27 cellular contexts compared by ENCODE assay signal in the genomic region with DNA sequence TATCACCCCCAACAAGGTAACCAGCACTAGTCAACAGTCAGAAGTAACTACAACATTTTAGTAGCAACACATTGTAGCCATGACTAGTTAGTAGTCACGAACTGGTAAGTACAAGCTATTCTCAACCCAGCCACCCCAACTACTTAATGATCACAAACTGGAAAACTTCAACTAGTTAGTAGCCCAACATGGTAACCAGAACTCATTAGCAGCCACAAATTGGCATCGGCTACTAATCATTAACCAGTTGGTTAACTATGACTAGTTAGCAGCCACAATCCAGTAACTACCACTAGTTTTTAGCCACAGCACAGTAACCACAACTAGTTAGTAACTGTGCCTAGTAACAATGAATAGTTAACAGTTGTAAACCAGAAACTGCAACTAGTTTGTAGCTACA.
"Had no signal": no experiment of that assay in that cellular context is flagged by ENCODE, and none has a peak within 500 bp of the region (broad histone marks: within the 10 kb centered on the region; RNA-seq: fewer than 3 reads in every experiment).

No MANE protein-coding gene starts in this region.

- ATAC-seq: effector memory CD8-positive, alpha-beta T cell; esophagus mucosa; foreskin keratinocyte; gastrocnemius medialis; gastroesophageal sphincter; heart left ventricle; heart right ventricle had no signal

- H3K4me1 Mint-ChIP-seq: endodermal cell had no signal

- FAIRE-seq: endometrium, endothelial cell of umbilical vein had no signal

- DNase-seq: colonic mucosa; cortex of kidney; dermis blood vessel endothelial cell; dorsolateral prefrontal cortex; effector CD4-positive, alpha-beta T cell; effector CD8-positive, alpha-beta T cell; effector memory CD4-positive, alpha-beta T cell; effector memory CD8-positive, alpha-beta T cell; endodermal cell; erythroblast; esophagus squamous epithelium; foreskin fibroblast; foreskin keratinocyte; foreskin melanocyte; gastrocnemius medialis; glutamatergic neuron; head of caudate nucleus; heart left ventricle; heart right ventricle had no signal

- H3K27ac Mint-ChIP-seq: dendritic cell treated with granulocyte-macrophage colony-stimulating factor and Interleukin-4, amounts not matched to agents 40 ng/mL and 50 ng/mL, for 4 days; effector memory CD8-positive, alpha-beta T cell; endodermal cell had no signal

- H3K36me3 ChIP-seq: colonic mucosa, esophagus muscularis mucosa, esophagus squamous epithelium, gastrocnemius medialis, gastroesophageal sphincter, heart left ventricle, heart right ventricle had no signal

- H3K27me3 ChIP-seq: colonic mucosa, esophagus muscularis mucosa, esophagus squamous epithelium, foreskin keratinocyte, gastrocnemius medialis, gastroesophageal sphincter, heart left ventricle, heart right ventricle had no signal

- H3K9me3 ChIP-seq: colonic mucosa, esophagus muscularis mucosa, esophagus squamous epithelium, gastrocnemius medialis, gastroesophageal sphincter had no signal

- H3K27me3 Mint-ChIP-seq: dendritic cell treated with granulocyte-macrophage colony-stimulating factor and Interleukin-4, amounts not matched to agents 40 ng/mL and 50 ng/mL, for 4 days; effector memory CD8-positive, alpha-beta T cell had no signal

- H3K4me1 ChIP-seq: colonic mucosa, esophagus muscularis mucosa, esophagus squamous epithelium, foreskin keratinocyte, gastrocnemius medialis, gastroesophageal sphincter, heart left ventricle, heart right ventricle had no signal

- H3K27ac ChIP-seq: colonic mucosa, coronary artery, dorsolateral prefrontal cortex, epithelial cell of prostate, esophagus muscularis mucosa, esophagus squamous epithelium, foreskin keratinocyte, gastrocnemius medialis, gastroesophageal sphincter, heart left ventricle, heart right ventricle had no signal

- H3K4me3 Mint-ChIP-seq: dendritic cell treated with granulocyte-macrophage colony-stimulating factor and Interleukin-4, amounts not matched to agents 40 ng/mL and 50 ng/mL, for 4 days; effector memory CD8-positive, alpha-beta T cell; endodermal cell had no signal

- H3K4me3 ChIP-seq: colonic mucosa, coronary artery, dorsolateral prefrontal cortex, esophagus muscularis mucosa, esophagus squamous epithelium, gastrocnemius medialis, gastroesophageal sphincter, heart left ventricle, heart right ventricle had no signal
